ENCODE assay signal across 8 cellular contexts in the genomic region with DNA sequence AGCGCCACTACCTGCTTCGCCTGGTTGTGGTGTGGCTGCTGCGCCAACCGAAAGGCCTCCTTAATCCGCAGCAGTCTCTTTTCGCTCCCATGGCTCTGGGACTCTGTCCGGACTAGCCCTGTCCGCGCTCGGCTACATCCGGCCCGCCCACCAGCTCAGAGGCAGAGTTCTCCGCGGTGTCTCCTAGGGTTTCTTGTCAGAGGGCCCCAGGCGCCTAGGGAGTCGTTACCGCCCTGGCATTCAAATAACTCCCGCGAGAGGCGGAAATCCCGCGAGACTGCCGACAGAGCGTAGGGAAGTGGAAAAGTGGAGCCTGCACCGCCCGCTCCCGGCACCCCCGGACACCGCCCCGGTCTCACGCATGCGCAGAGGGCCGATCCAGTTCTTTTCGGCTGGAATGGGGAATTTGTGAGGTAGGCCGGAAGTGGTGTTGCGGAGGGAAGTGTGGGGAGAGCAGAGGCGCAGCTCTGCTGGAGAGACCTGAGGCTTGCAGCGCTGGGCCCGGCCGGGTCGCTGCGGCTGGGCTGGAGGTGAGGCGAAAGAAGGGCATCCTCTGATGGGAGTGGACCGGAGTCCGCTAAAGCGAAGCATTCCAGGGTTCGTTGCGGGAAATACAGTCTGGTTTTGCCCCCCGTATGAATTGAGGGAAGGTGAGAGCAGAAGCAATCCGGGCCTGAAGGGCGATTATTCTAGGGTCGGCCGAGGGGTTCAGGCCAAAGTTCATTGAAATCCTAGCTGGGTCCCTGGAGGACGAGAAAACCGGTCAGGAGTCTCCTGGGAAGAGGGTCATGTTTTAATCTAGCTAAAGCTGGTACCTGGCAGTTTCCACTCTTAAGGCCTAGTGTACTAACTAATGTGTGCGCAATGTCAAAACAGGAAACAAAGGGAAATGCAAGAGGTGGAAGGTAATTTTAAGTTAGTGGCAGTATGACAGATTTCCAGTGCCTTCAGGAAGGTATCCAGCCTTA. TPM values are rescaled to one million over a fixed set of nuclear protein-coding genes. Genes with fewer than 3 reads are reported as not detected.
DNase-seq lines count a peak whose midpoint lies in the region; ATAC-seq and TF ChIP-seq lines count a peak whose summit lies in the region.

Gene FAM200B (plus strand): TSS at position 456 of the 968 bp plus-strand sequence. CDS start 5,151 bp downstream, outside the sequence.

- DNase-seq in GM06990 (ENCODE audit: extremely low read depth, insufficient read length) = peak; percentile 96
- peak; percentile 98 for DNase-seq in NCI-H1092 (lab: John Stamatoyannopoulos, UW)
- DNase-seq in globus pallidus (ENCODE audit: low spot score) = peak; percentile 97
- DNase-seq in nucleus accumbens (lab: John Stamatoyannopoulos, UW) = peak; percentile 85 to 100 (median 98)
- peak; percentile 99 for DNase-seq in suprapubic skin (ENCODE audit: low spot score in 2 of 2)

- no peak for TF ChIP-seq EP300 in suprapubic skin (IDR thresholded peaks at IDR 0.05)

- H3K4me3 Mint-ChIP-seq in activated naive CD4-positive, alpha-beta T cell treated with anti-CD3 and anti-CD28 coated beads, Interleukin-2, amount 50 U/mL, for 24 hours = peak within 1 kb of the TSS; percentile 98

- H3K36me3 Mint-ChIP-seq in activated naive CD4-positive, alpha-beta T cell treated with anti-CD3 and anti-CD28 coated beads, Interleukin-2, amount 50 U/mL, for 24 hours = peaks cover 10% of the 10 kb centered on the region

- H3K27ac Mint-ChIP-seq in activated naive CD4-positive, alpha-beta T cell treated with anti-CD3 and anti-CD28 coated beads, Interleukin-2, amount 50 U/mL, for 24 hours = peak within 1 kb of the TSS; percentile 99

- no peaks in the 10 kb centered on the region for H3K9me3 ChIP-seq in suprapubic skin

- peak; percentile 63 to 76 for TF ChIP-seq POLR2A in suprapubic skin (IDR thresholded peaks at IDR 0.05)

- under 1% methylated on average over 32 of the region's 56 CpGs for WGBS in suprapubic skin

- H3K4me3 ChIP-seq in GM06990 (replicated peaks; ENCODE audit: low read depth, low read length) = peak within 1 kb of the TSS; percentile 91
- peak within 1 kb of the TSS; percentile 62 for H3K4me3 ChIP-seq in suprapubic skin

- peaks cover 2% of the 10 kb centered on the region for H3K27me3 Mint-ChIP-seq in activated naive CD4-positive, alpha-beta T cell treated with anti-CD3 and anti-CD28 coated beads, Interleukin-2, amount 50 U/mL, for 24 hours

- peaks cover 34% of the 10 kb centered on the region for H3K4me1 ChIP-seq in suprapubic skin

- no peaks in the 10 kb centered on the region for H3K9me3 Mint-ChIP-seq in activated naive CD4-positive, alpha-beta T cell treated with anti-CD3 and anti-CD28 coated beads, Interleukin-2, amount 50 U/mL, for 24 hours

- H3K27me3 ChIP-seq in GM06990 (replicated peaks; ENCODE audit: control insufficient read depth, insufficient read depth, low read length) = no peaks in the 10 kb centered on the region
- no peaks in the 10 kb centered on the region for H3K27me3 ChIP-seq in suprapubic skin

- peak within 1 kb of the TSS; percentile 88 for H3K27ac ChIP-seq in suprapubic skin

- H3K36me3 ChIP-seq in GM06990 (ENCODE audit: control insufficient read depth, insufficient read depth, low read length) (no peaks in the 10 kb centered on the region), suprapubic skin (peaks cover 9% of the 10 kb centered on the region)

- H3K4me1 Mint-ChIP-seq in activated naive CD4-positive, alpha-beta T cell treated with anti-CD3 and anti-CD28 coated beads, Interleukin-2, amount 50 U/mL, for 24 hours = peaks cover 42% of the 10 kb centered on the region

- no peak for TF ChIP-seq CTCF in GM06990 (IDR thresholded peaks at IDR 0.05; ENCODE audit: insufficient read depth, low read length, poor library complexity, severe bottlenecking)
- TF ChIP-seq CTCF in suprapubic skin (IDR thresholded peaks at IDR 0.05) = peak in 1 of 2 donors; percentile 10

- ATAC-seq in HG02588 (IDR thresholded peaks at IDR 0.05; ENCODE audit: unreplicated experiment) = peak; percentile 94
- peak; percentile 95 for ATAC-seq in SK-N-SH treated with all-trans-retinoic acid at 6 μM for 48 hours

TF ChIP-seq in SK-N-SH treated with all-trans-retinoic acid at 6 μM for 48 hours, 23 proteins besides CTCF, POLR2A, EP300 and RAD21:
- TF ChIP-seq SNAI2 (CRISPR knock-in tag; IDR thresholded peaks at IDR 0.05) (no peak), ZNF70 (CRISPR knock-in tag; IDR thresholded peaks at IDR 0.05) (peak; percentile 23; the same call in 1 of the 2 replicates)

RNA-seq across cellular contexts. Expression of gene FAM200B, which starts in this region (rescaled TPM):
- total RNA-seq in suprapubic skin = 10 to 100 TPM; 18.6 to 39.0 (median 27.5) TPM

Comparison
In these comparisons a context has a peak if more than half of its experiments do, and no peak if none do; other contexts are left out.
1. Peak in every context shown above with its lines: DNase-seq, ATAC-seq, H3K4me3 ChIP-seq and H3K27ac ChIP-seq.